In the genomic region with DNA sequence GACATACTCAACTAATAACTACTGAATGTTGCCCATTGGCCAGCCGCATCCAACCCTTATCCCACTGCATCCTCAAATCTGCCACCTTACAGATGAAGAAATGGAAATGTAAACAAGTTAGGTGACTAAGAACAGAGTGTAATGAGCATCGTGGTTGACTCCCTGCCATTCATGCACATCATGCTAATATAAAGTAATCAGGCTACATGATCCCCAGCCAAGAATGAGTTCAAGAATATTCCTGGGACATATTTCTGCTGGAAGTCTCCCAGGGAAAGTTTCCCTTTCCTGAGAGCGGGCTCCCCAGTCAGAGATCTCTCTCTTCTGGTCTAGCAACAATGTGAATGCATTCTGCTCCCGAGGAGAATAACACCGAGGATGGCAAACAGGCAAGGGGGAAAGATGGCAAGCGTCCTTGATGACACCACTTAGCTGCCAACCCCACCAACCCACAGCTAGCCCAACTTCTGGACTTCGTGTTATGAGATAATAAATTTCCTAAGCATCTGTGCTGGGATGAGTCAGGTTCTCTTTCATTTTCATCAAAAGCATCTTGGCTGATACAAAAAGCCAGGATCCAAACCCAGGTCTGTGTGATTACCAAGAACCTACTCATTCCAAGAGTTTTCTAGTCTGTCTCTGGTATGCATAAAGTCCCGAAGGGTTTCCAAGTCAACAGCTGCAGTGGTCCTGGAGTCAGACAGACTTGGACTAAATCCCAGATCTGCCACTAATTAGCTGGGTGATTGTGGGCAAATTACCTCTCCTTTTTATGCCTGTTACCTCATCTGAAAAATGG, we compare ENCODE assay signal across 13 cellular contexts. TPM values are rescaled to one million over a fixed set of nuclear protein-coding genes. Genes with fewer than 3 reads are reported as not detected.
DNase-seq lines count a peak whose midpoint lies in the region; ATAC-seq and TF ChIP-seq lines count a peak whose summit lies in the region.
"Had no signal": no experiment of that assay in that cellular context is flagged by ENCODE, and none has a peak within 500 bp of the region (broad histone marks: within the 10 kb centered on the region; RNA-seq: fewer than 3 reads in every experiment).

No MANE protein-coding gene starts in this region.

- no peak overlapping the region for H3K27ac ChIP-seq in foreskin keratinocyte
- H3K27ac ChIP-seq: PC-9, spleen had no signal

- peaks cover 33% of the 10 kb centered on the region for H3K4me1 Mint-ChIP-seq in osteocyte (ENCODE audit: unreplicated experiment)

- no peak for ATAC-seq in HG02571 (IDR thresholded peaks at IDR 0.05; ENCODE audit: unreplicated experiment)
- no peak for ATAC-seq in left lobe of liver
- ATAC-seq in foreskin keratinocyte: no peak
- ATAC-seq: CD8-positive, alpha-beta T cell; GM12878 had no signal

- no peaks in the 10 kb centered on the region for H3K36me3 Mint-ChIP-seq in osteocyte (ENCODE audit: unreplicated experiment)
- H3K36me3 Mint-ChIP-seq: CD8-positive, alpha-beta T cell had no signal

- H3K9me3 Mint-ChIP-seq in osteocyte (ENCODE audit: unreplicated experiment): peaks cover 3% of the 10 kb centered on the region
- H3K9me3 Mint-ChIP-seq: CD8-positive, alpha-beta T cell had no signal

- H3K4me3 ChIP-seq in astrocyte of the cerebellum (ENCODE audit: low read depth, low read length): no peak overlapping the region
- H3K4me3 ChIP-seq: GM12878, PC-9, spleen had no signal

- H3K27ac Mint-ChIP-seq in osteocyte (ENCODE audit: unreplicated experiment): no peak overlapping the region
- H3K27ac Mint-ChIP-seq: CD8-positive, alpha-beta T cell had no signal

- TF ChIP-seq CTCF in astrocyte of the cerebellum (IDR thresholded peaks at IDR 0.05; ENCODE audit: low read depth, low read length, missing control alignments) (no peak), osteocyte (IDR thresholded peaks at IDR 0.05) (no peak), foreskin keratinocyte (conservative IDR thresholded peaks at IDR 0.05) (no peak)

- H3K4me1 ChIP-seq in foreskin keratinocyte: peaks cover 15% of the 10 kb centered on the region
- H3K4me1 ChIP-seq: spleen had no signal

- in situ Hi-C loops in astrocyte of the cerebellum (cut with HindIII; ENCODE audit: low sequenced_read_pairs): no loop called here

- no peaks in the 10 kb centered on the region for H3K27me3 Mint-ChIP-seq in osteocyte (ENCODE audit: unreplicated experiment)

- no peak overlapping the region for H3K4me3 Mint-ChIP-seq in osteocyte (ENCODE audit: unreplicated experiment)
- H3K4me3 Mint-ChIP-seq: CD8-positive, alpha-beta T cell had no signal

- DNase-seq in Daoy (ENCODE audit: low read depth) (peak; percentile 61), NCI-H146 (lab: John Stamatoyannopoulos, UW) (peak; percentile 55), astrocyte of the cerebellum (ENCODE audit: low read depth) (peak; percentile 62), osteocyte (ENCODE audit: extremely low spot score, unreplicated experiment) (peak; percentile 6), amniotic stem cell (lab: John Stamatoyannopoulos, UW) (no peak), left lobe of liver (ENCODE audit: low spot score) (no peak), foreskin keratinocyte (no peak)
- DNase-seq: CD8-positive, alpha-beta T cell; PC-9; spleen; stimulated activated CD8-positive, alpha-beta memory T cell treated with anti-CD3 and anti-CD28 coated beads, Interleukin-4, amount 100 ng/mL, for 48 hours had no signal

- no peaks in the 10 kb centered on the region for H3K27me3 ChIP-seq in foreskin keratinocyte

RNA-seq across cellular contexts. Expression of gene SERP2, which starts 55.7 kb away (rescaled TPM):
- 1.9 and 4.1 TPM in 2 replicates for total RNA-seq in Daoy (2014; rRNA removed; shearing (Covaris generic))
- total RNA-seq in osteocyte (7.7 and 8.4 TPM in 2 replicates), left lobe of liver (1.5 TPM), foreskin keratinocyte (4.9 and 6.0 TPM in 2 replicates)
- polyA plus RNA-seq in foreskin keratinocyte: 6.7 and 7.7 TPM in 2 replicates
- total RNA-seq: CD8-positive, alpha-beta T cell; GM12878 had no signal
- polyA plus RNA-seq: GM12878 had no signal

Comparison
In these comparisons a context has a peak if more than half of its experiments do, and no peak if none do; other contexts are left out.
1. DNase-seq: peak in Daoy (single experiment), NCI-H146 (single experiment), astrocyte of the cerebellum (single experiment) and osteocyte (single experiment); none in amniotic stem cell (single experiment), left lobe of liver (single experiment) and foreskin keratinocyte (0 of 2).